Comparison of ENCODE assay signal across 8 cellular contexts in the genomic region with DNA sequence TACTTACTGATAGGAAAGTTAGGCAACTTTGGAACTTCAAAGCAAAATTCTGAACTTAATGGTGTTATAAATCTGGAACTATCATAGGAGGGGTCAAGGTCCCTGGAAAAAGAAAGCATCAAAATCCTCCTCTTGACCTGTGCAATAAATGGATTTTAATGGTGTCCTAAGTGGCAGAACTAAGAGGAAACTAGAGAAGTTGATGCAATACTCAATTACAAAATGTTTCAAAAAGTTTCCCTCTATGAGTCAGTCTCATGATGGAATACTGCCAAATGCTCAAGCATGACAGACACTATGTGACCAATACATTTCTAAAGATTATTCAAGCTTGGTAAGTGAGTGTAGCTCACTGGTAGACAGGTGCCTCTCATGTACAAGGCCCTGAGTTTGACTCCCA. TPM values are rescaled to one million over a fixed set of nuclear protein-coding genes. Genes with fewer than 3 reads are reported as not detected.
DNase-seq lines count a peak whose midpoint lies in the region; ATAC-seq and TF ChIP-seq lines count a peak whose summit lies in the region.

No MANE protein-coding gene starts in this region.

- no peak overlapping the region for H3K27ac Mint-ChIP-seq in T-cell

- peaks cover 31% of the 10 kb centered on the region for H3K4me1 ChIP-seq in OCI-LY7 (ENCODE audit: insufficient read depth, low read length, poor library complexity, severe bottlenecking)

- H3K9me2 ChIP-seq in OCI-LY7 (ENCODE audit: insufficient read depth, low read length) = no peaks in the 10 kb centered on the region

- no peaks in the 10 kb centered on the region for H3K79me2 ChIP-seq in OCI-LY7 (ENCODE audit: insufficient read depth, low read depth, low read length)

- no peaks in the 10 kb centered on the region for H3K36me3 Mint-ChIP-seq in T-cell

- H3K4me3 ChIP-seq in OCI-LY7 (ENCODE audit: low read depth, low read length, poor library complexity, severe bottlenecking) = no peak overlapping the region

- H3K27ac ChIP-seq in OCI-LY7 (ENCODE audit: low read depth, low read length, poor library complexity, severe bottlenecking) = no peak overlapping the region

- peak overlapping the region; percentile 32; the same call in 1 of the 2 replicates for H3K4me2 ChIP-seq in OCI-LY7 (ENCODE audit: low read length)

- H4K20me1 ChIP-seq in OCI-LY7 (ENCODE audit: insufficient read depth, low read length) = no peaks in the 10 kb centered on the region

- no peaks in the 10 kb centered on the region for H3K9me3 ChIP-seq in OCI-LY7 (ENCODE audit: low read length)

- H2AFZ ChIP-seq in OCI-LY7 (ENCODE audit: low read length) = peak overlapping the region; percentile 64

- peaks cover 11 to 14% of the 10 kb centered on the region in 2 donors for H3K27me3 Mint-ChIP-seq in T-cell

- intact Hi-C loops in OCI-LY7 (cut with micrococcal nuclease; ENCODE audit: unreplicated experiment) = loop anchor here (5.0 kb wide), 1 partner anchor 46 kb away; a partner anchor contains a TSS

- CTCF ChIA-PET in OCI-LY7 (lab: Charles Lee; ENCODE audit: unreplicated experiment) = no interaction called here
- CTCF ChIA-PET in T-cell (lab: Charles Lee) = no interaction called here

- no peak for TF ChIP-seq CTCF in OCI-LY7 (conservative IDR thresholded peaks at IDR 0.05; ENCODE audit: low read length)

- ATAC-seq in T-cell (replicated peaks in 1 of 4) = no peak

- BruUV-seq in OCI-LY7 (replicated peaks; lab: Mats Ljungman, UMichigan) = no TSS peak

- peak; percentile 61 for DNase-seq in EH (ENCODE audit: low read depth)
- peak; percentile 91 for DNase-seq in HCEC 1CT
- no peak for DNase-seq in OCI-LY7 (ENCODE audit: low spot score)
- peak; percentile 11 for DNase-seq in hepatic stellate cell (ENCODE audit: low spot score)
- DNase-seq in ureter (ENCODE audit: low spot score) = no peak
- DNase-seq in T-cell = no peak
- no peak for DNase-seq in NCI-H446 treated with DMSO at 0.1 percent for 48 hours (lab: John Stamatoyannopoulos, UW)
- no peak for DNase-seq in T1000 (lab: John Stamatoyannopoulos, UW)

- no peaks in the 10 kb centered on the region for H3K9me3 Mint-ChIP-seq in T-cell

- H3K4me1 Mint-ChIP-seq in T-cell = peaks cover 2 to 7% (median 2%) of the 10 kb centered on the region in 3 donors

- POLR2A ChIA-PET in OCI-LY7 (lab: Charles Lee) = interaction anchor here (0.6 kb wide), 1 partner anchor 98 kb away, joined by 4 read pairs; no protein-coding TSS in a partner anchor
- POLR2A ChIA-PET in T-cell (lab: Charles Lee) = interaction anchor here in 1 of 2 donors (0.7 kb wide), 1 partner anchor 23 kb away, joined by 3 read pairs; no protein-coding TSS in a partner anchor

- H3K4me3 Mint-ChIP-seq in T-cell = no peak overlapping the region

- no peaks in the 10 kb centered on the region for H3K36me3 ChIP-seq in OCI-LY7 (ENCODE audit: insufficient read depth, low read length)

RNA-seq across cellular contexts. Expression of a gene that starts 47.7 kb away (rescaled TPM):
- total RNA-seq in OCI-LY7 (2014; rRNA removed; shearing (Covaris generic)) = 27.8 and 34.5 TPM in 2 replicates
- total RNA-seq in OCI-LY7 (2022) = 55.9 and 61.7 TPM in 2 replicates
- 88.8 TPM for total RNA-seq in ureter
- total RNA-seq in T-cell = 10 to 100 TPM; 35.3 to 62.5 (median 50.5) TPM

Comparison
In these comparisons a context has a peak if more than half of its experiments do, and no peak if none do; other contexts are left out.
1. DNase-seq: peak in EH (single experiment), HCEC 1CT (single experiment) and hepatic stellate cell (single experiment); none in OCI-LY7 (single experiment), ureter (single experiment), T-cell (0 of 34), NCI-H446 treated with DMSO at 0.1 percent for 48 hours (single experiment) and T1000 (single experiment).